ENCODE assay signal across 8 cellular contexts in the genomic region with DNA sequence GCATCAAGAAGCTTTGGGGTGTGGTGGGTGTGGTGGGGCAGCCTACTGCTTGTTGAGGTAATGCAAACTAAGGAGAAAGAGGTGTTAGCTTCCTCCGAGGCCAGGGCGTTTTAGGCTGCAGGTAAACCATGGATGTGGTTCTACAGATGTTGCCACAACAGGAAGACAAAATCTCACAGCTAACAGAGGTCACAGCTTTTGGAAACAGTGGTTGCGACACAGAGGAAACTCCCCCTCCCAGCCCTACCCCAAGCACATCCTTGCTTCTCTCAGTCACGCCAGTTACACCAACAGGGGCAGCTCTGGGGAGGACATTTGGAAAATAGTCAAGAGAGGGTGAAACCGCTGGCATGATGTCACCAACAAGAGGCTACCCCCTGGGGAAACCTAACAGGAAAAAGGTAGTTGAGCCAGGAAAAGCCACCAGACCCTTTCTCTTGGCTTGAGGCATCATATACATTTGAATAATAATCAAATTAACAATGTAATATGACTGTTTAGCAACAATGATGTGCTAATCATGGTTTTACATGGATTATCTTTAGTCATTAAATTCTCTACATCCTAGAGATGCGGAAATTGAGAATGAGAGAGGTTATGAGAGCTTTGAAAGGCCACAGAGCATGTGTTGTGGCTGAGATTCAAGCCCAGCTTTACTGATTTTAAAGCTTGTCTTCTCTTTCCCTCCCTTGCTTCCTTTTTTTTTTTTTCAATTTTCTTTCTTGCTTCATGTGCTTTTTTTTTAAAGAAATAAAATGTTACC.
A peak's percentile ranks its signal among the peaks of the same experiment; 100 is the strongest.
DNase-seq lines count a peak whose midpoint lies in the region; ATAC-seq and TF ChIP-seq lines count a peak whose summit lies in the region.

No MANE protein-coding gene starts in this region.

- H3K27ac Mint-ChIP-seq in stimulated activated effector memory CD8-positive, alpha-beta T cell treated with anti-CD3 and anti-CD28 coated beads, Interleukin-12 subunit alpha, Interleukin-12 subunit beta, amount 100 ng/mL, for 72 hours = no peak overlapping the region

- no peak for TF ChIP-seq CTCF in omental fat pad (IDR thresholded peaks at IDR 0.05)

- H3K36me3 Mint-ChIP-seq in stimulated activated effector memory CD8-positive, alpha-beta T cell treated with anti-CD3 and anti-CD28 coated beads, Interleukin-12 subunit alpha, Interleukin-12 subunit beta, amount 100 ng/mL, for 72 hours = peaks cover 11% of the 10 kb centered on the region

- ATAC-seq in GM21360 (IDR thresholded peaks at IDR 0.05; ENCODE audit: unreplicated experiment) (peak; percentile 48), HG03520 (IDR thresholded peaks at IDR 0.05; ENCODE audit: unreplicated experiment) (peak; percentile 27), omental fat pad (ENCODE audit: low FRiP score) (no peak)
- ATAC-seq in stimulated activated effector memory CD8-positive, alpha-beta T cell treated with anti-CD3 and anti-CD28 coated beads, Interleukin-12 subunit alpha, Interleukin-12 subunit beta, amount 100 ng/mL, for 72 hours = peak; percentile 84

- H3K4me3 Mint-ChIP-seq in stimulated activated effector memory CD8-positive, alpha-beta T cell treated with anti-CD3 and anti-CD28 coated beads, Interleukin-12 subunit alpha, Interleukin-12 subunit beta, amount 100 ng/mL, for 72 hours = no peak overlapping the region

- peak; percentile 16 to 56 for DNase-seq in activated CD4-positive, alpha-beta T cell treated with anti-CD3 and anti-CD28 coated beads, Interleukin-2, amount 50 U/mL, for 24 hours (ENCODE audit: low read depth in 1 of 2, low spot score in 1 of 2)
- DNase-seq in glomerular visceral epithelial cell (ENCODE audit: extremely low spot score) (peak; percentile 15), hepatic stellate cell (ENCODE audit: low spot score) (no peak), omental fat pad (ENCODE audit: low spot score) (no peak), NCI-H2107 treated with DMSO at 0.1 percent for 48 hours (lab: John Stamatoyannopoulos, UW; ENCODE audit: unreplicated experiment) (no peak)
- DNase-seq in stimulated activated effector memory CD8-positive, alpha-beta T cell treated with anti-CD3 and anti-CD28 coated beads, Interleukin-12 subunit alpha, Interleukin-12 subunit beta, amount 100 ng/mL, for 72 hours (ENCODE audit: low spot score in 2 of 2) = peak; percentile 30 to 70

- H3K4me1 Mint-ChIP-seq in stimulated activated effector memory CD8-positive, alpha-beta T cell treated with anti-CD3 and anti-CD28 coated beads, Interleukin-12 subunit alpha, Interleukin-12 subunit beta, amount 100 ng/mL, for 72 hours = peaks cover 55% of the 10 kb centered on the region

- no peaks in the 10 kb centered on the region for H3K9me3 Mint-ChIP-seq in stimulated activated effector memory CD8-positive, alpha-beta T cell treated with anti-CD3 and anti-CD28 coated beads, Interleukin-12 subunit alpha, Interleukin-12 subunit beta, amount 100 ng/mL, for 72 hours

Comparison
In these comparisons a context has a peak if more than half of its experiments do, and no peak if none do; other contexts are left out.
1. DNase-seq: peak in activated CD4-positive, alpha-beta T cell treated with anti-CD3 and anti-CD28 coated beads, Interleukin-2, amount 50 U/mL, for 24 hours (2 of 2), glomerular visceral epithelial cell (single experiment) and stimulated activated effector memory CD8-positive, alpha-beta T cell treated with anti-CD3 and anti-CD28 coated beads, Interleukin-12 subunit alpha, Interleukin-12 subunit beta, amount 100 ng/mL, for 72 hours (2 of 2); none in hepatic stellate cell (single experiment), omental fat pad (single experiment) and NCI-H2107 treated with DMSO at 0.1 percent for 48 hours (single experiment).